In genomic region chr5:162593881-162594280, GRCh38 we compare ENCODE assay signal across 11 cellular contexts.
DNase-seq lines count a peak whose midpoint lies in the region; ATAC-seq and TF ChIP-seq lines count a peak whose summit lies in the region.
"Had no signal": no experiment of that assay in that cellular context is flagged by ENCODE, and none has a peak within 500 bp of the region (broad histone marks: within the 10 kb centered on the region; RNA-seq: fewer than 3 reads in every experiment).

No MANE protein-coding gene starts in this region.

- H3K4me3 ChIP-seq in HL-60 (replicated peaks; ENCODE audit: insufficient read depth, low read length) = no peak overlapping the region
- H3K4me3 ChIP-seq in colonic mucosa = no peak overlapping the region
- H3K4me3 ChIP-seq: GM23248 had no signal

- H3K4me1 Mint-ChIP-seq in stimulated activated effector memory CD8-positive, alpha-beta T cell treated with anti-CD3 and anti-CD28 coated beads, Interleukin-12 subunit alpha, Interleukin-12 subunit beta, amount 100 ng/mL, for 72 hours = no peaks in the 10 kb centered on the region
- no peaks in the 10 kb centered on the region for H3K4me1 Mint-ChIP-seq in stimulated activated naive CD8-positive, alpha-beta T cell treated with anti-CD3 and anti-CD28 coated beads, Interleukin-15, amount 100 ng/mL, for 72 hours
- H3K4me1 Mint-ChIP-seq: CD4-positive, CD25-positive, alpha-beta regulatory T cell had no signal

- H3K9me3 Mint-ChIP-seq in stimulated activated effector memory CD8-positive, alpha-beta T cell treated with anti-CD3 and anti-CD28 coated beads, Interleukin-12 subunit alpha, Interleukin-12 subunit beta, amount 100 ng/mL, for 72 hours = peaks cover 9% of the 10 kb centered on the region
- H3K9me3 Mint-ChIP-seq in stimulated activated naive CD8-positive, alpha-beta T cell treated with anti-CD3 and anti-CD28 coated beads, Interleukin-15, amount 100 ng/mL, for 72 hours = peaks cover 8 to 15% of the 10 kb centered on the region in 2 donors
- H3K9me3 Mint-ChIP-seq: T-helper 1 cell treated with Interleukin-12 subunit alpha and Interleukin-12 subunit beta and Interleukin-4 antibody, amounts not matched to agents 30 μg/mL and 1 μg/mL, for 36 hours had no signal

- no peaks in the 10 kb centered on the region for H3K9me3 ChIP-seq in colonic mucosa

- H3K27me3 ChIP-seq in HL-60 (ENCODE audit: insufficient read depth, poor library complexity, severe bottlenecking) = no peaks in the 10 kb centered on the region
- H3K27me3 ChIP-seq in colonic mucosa = no peaks in the 10 kb centered on the region

- H3K4me3 Mint-ChIP-seq in stimulated activated effector memory CD8-positive, alpha-beta T cell treated with anti-CD3 and anti-CD28 coated beads, Interleukin-12 subunit alpha, Interleukin-12 subunit beta, amount 100 ng/mL, for 72 hours = no peak overlapping the region
- H3K4me3 Mint-ChIP-seq in stimulated activated naive CD8-positive, alpha-beta T cell treated with anti-CD3 and anti-CD28 coated beads, Interleukin-15, amount 100 ng/mL, for 72 hours = no peak overlapping the region
- H3K4me3 Mint-ChIP-seq: CD4-positive, CD25-positive, alpha-beta regulatory T cell; T-helper 1 cell treated with Interleukin-12 subunit alpha and Interleukin-12 subunit beta and Interleukin-4 antibody, amounts not matched to agents 30 μg/mL and 1 μg/mL, for 36 hours had no signal

- intact Hi-C loops in colonic mucosa (cut with DNase I) = no loop called here

- ATAC-seq in GM18861 (IDR thresholded peaks at IDR 0.05; ENCODE audit: unreplicated experiment) = peak; percentile 64
- no peak for ATAC-seq in stimulated activated effector memory CD8-positive, alpha-beta T cell treated with anti-CD3 and anti-CD28 coated beads, Interleukin-12 subunit alpha, Interleukin-12 subunit beta, amount 100 ng/mL, for 72 hours
- ATAC-seq in stimulated activated naive CD8-positive, alpha-beta T cell treated with anti-CD3 and anti-CD28 coated beads, Interleukin-15, amount 100 ng/mL, for 72 hours = no peak
- no peak for ATAC-seq in HG03025 (IDR thresholded peaks at IDR 0.05; ENCODE audit: low FRiP score, unreplicated experiment)
- ATAC-seq in HG03521 (IDR thresholded peaks at IDR 0.05; ENCODE audit: unreplicated experiment) = no peak

- no peaks in the 10 kb centered on the region for H3K36me3 Mint-ChIP-seq in stimulated activated effector memory CD8-positive, alpha-beta T cell treated with anti-CD3 and anti-CD28 coated beads, Interleukin-12 subunit alpha, Interleukin-12 subunit beta, amount 100 ng/mL, for 72 hours
- H3K36me3 Mint-ChIP-seq: CD4-positive, CD25-positive, alpha-beta regulatory T cell had no signal

- TF ChIP-seq CTCF in HL-60 (IDR thresholded peaks at IDR 0.05; ENCODE audit: insufficient read depth, low read length) = peak; percentile 25
- peak; percentile 31 for TF ChIP-seq CTCF in colonic mucosa (IDR thresholded peaks at IDR 0.05)

- no peak overlapping the region for H3K27ac Mint-ChIP-seq in stimulated activated effector memory CD8-positive, alpha-beta T cell treated with anti-CD3 and anti-CD28 coated beads, Interleukin-12 subunit alpha, Interleukin-12 subunit beta, amount 100 ng/mL, for 72 hours
- H3K27ac Mint-ChIP-seq in stimulated activated naive CD8-positive, alpha-beta T cell treated with anti-CD3 and anti-CD28 coated beads, Interleukin-15, amount 100 ng/mL, for 72 hours = no peak overlapping the region
- H3K27ac Mint-ChIP-seq: CD4-positive, CD25-positive, alpha-beta regulatory T cell; T-helper 1 cell treated with Interleukin-12 subunit alpha and Interleukin-12 subunit beta and Interleukin-4 antibody, amounts not matched to agents 30 μg/mL and 1 μg/mL, for 36 hours had no signal

- no peaks in the 10 kb centered on the region for H3K36me3 ChIP-seq in colonic mucosa

- H3K27ac ChIP-seq in HL-60 (replicated peaks) (no peak overlapping the region), colonic mucosa (no peak overlapping the region)
- H3K27ac ChIP-seq: GM23248 had no signal

- DNase-seq in ACHN (peak; percentile 4), HL-60 (ENCODE audit: low read depth in 1 of 2, low spot score in 1 of 2) (no peak), colonic mucosa (no peak)
- DNase-seq in stimulated activated effector memory CD8-positive, alpha-beta T cell treated with anti-CD3 and anti-CD28 coated beads, Interleukin-12 subunit alpha, Interleukin-12 subunit beta, amount 100 ng/mL, for 72 hours (ENCODE audit: low spot score in 2 of 2) = no peak
- DNase-seq in stimulated activated naive CD8-positive, alpha-beta T cell treated with anti-CD3 and anti-CD28 coated beads, Interleukin-15, amount 100 ng/mL, for 72 hours = no peak
- DNase-seq: CD4-positive, CD25-positive, alpha-beta regulatory T cell; GM23248 had no signal

- H3K4me1 ChIP-seq in colonic mucosa = no peaks in the 10 kb centered on the region

- H3K27me3 Mint-ChIP-seq in stimulated activated naive CD8-positive, alpha-beta T cell treated with anti-CD3 and anti-CD28 coated beads, Interleukin-15, amount 100 ng/mL, for 72 hours = no peaks in the 10 kb centered on the region
- H3K27me3 Mint-ChIP-seq: CD4-positive, CD25-positive, alpha-beta regulatory T cell had no signal

- in situ Hi-C loops in ACHN (cut with HindIII; ENCODE audit: low pct_ligation_motif_present, low pct_unique_long_range_greater_than_20kb, low sequenced_read_pairs) = no loop called here

- no peak overlapping the region for H3K9ac ChIP-seq in colonic mucosa (ENCODE audit: low read depth in 2 of 2, low read length in 2 of 2)
- H3K9ac ChIP-seq: GM23248 had no signal
